In the genomic region with DNA sequence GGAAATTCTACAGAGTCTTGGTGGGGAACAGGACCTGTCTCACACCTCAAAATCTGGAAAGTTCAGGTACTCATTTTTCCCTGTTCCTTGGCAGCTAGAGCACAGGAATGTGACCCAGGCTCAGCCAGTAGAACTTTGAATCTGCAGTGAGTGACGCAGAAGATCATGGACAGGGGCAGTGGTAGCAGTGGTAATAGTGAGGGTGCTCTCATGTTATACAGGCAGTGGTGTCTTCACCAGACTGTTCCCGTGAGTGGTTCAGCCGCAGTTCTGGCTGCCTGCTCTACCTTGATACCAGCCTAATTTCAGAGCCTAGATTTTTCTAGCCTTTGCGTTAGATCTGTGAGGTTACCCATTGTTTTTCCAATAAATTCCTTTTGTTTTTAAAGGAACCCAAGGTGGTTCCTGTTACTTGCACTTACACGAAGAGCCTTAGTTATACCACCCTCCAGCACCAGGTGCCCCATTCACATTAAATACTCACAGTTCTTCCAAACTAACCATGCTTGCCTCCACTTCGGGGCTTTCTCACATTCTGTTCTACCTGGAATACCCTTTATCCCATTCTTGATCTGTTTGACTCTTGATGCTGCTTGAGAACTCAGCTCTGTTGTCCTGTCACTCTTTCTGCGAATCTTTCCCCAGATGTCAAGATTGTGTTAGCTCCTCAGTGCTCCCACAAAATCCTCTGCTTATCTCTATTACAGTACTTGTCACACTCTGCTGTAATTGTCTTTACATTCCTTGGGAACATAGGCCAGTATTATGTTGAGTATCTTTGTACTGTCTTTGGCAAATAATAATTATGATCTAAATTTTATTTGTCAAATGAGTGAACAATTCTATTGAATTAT, we compare ENCODE assay signal across 30 cellular contexts. TPM values are rescaled to one million over a fixed set of nuclear protein-coding genes. Genes with fewer than 3 reads are reported as not detected.
DNase-seq lines count a peak whose midpoint lies in the region; ATAC-seq and TF ChIP-seq lines count a peak whose summit lies in the region.
"Had no signal": no experiment of that assay in that cellular context is flagged by ENCODE, and none has a peak within 500 bp of the region (broad histone marks: within the 10 kb centered on the region; RNA-seq: fewer than 3 reads in every experiment).

No MANE protein-coding gene starts in this region.

- in situ Hi-C loops in KBM-7 (cut with MboI; ENCODE audit: low pct_unique_long_range_greater_than_20kb, low sequenced_read_pairs): no loop called here

- H3K36me3 ChIP-seq in DOHH2 (ENCODE audit: control insufficient read depth, low read length): peaks cover 82% of the 10 kb centered on the region
- H3K36me3 ChIP-seq in endodermal cell (ENCODE audit: control insufficient read depth, insufficient read depth, low read length): peaks cover 35% of the 10 kb centered on the region
- H3K36me3 ChIP-seq in neural progenitor cell: no peaks in the 10 kb centered on the region
- H3K36me3 ChIP-seq in smooth muscle cell (ENCODE audit: low read depth): no peaks in the 10 kb centered on the region
- H3K36me3 ChIP-seq in H7 (replicated peaks; ENCODE audit: control insufficient read depth, insufficient read depth, low read length): peaks cover 5% of the 10 kb centered on the region
- H3K36me3 ChIP-seq: adrenal gland, BE2C, colonic mucosa, gastrocnemius medialis, neutrophil, prostate gland had no signal

- H3K9me3 ChIP-seq in DOHH2 (ENCODE audit: control insufficient read depth, insufficient read depth, low read length) (peaks cover 6% of the 10 kb centered on the region; the same call in 1 of the 2 replicates), endodermal cell (ENCODE audit: control insufficient read depth, low read length) (peaks cover 9% of the 10 kb centered on the region), neural progenitor cell (ENCODE audit: low read depth) (no peaks in the 10 kb centered on the region), smooth muscle cell (replicated peaks; ENCODE audit: low read depth) (no peaks in the 10 kb centered on the region)
- H3K9me3 ChIP-seq: adrenal gland, BE2C, colonic mucosa, gastrocnemius medialis, left ventricle myocardium inferior, neutrophil, prostate gland had no signal

- H3K4me2 ChIP-seq in DOHH2 (ENCODE audit: low read length) (peak overlapping the region; percentile 30), neural progenitor cell (no peak overlapping the region), smooth muscle cell (no peak overlapping the region)

- peak overlapping the region; percentile 30 for H3K27ac ChIP-seq in DOHH2 (ENCODE audit: low read depth, low read length)
- H3K27ac ChIP-seq in endodermal cell (ENCODE audit: low read depth, low read length): no peak overlapping the region
- no peak overlapping the region for H3K27ac ChIP-seq in neural progenitor cell
- H3K27ac ChIP-seq in smooth muscle cell (ENCODE audit: low read depth): no peak overlapping the region
- H3K27ac ChIP-seq: adrenal gland, brain microvascular endothelial cell, colonic mucosa, left ventricle myocardium inferior, neutrophil, prostate gland, SJSA1 had no signal

- H3K27me3 Mint-ChIP-seq in endodermal cell (ENCODE audit: insufficient read depth) (no peaks in the 10 kb centered on the region), neural progenitor cell (ENCODE audit: insufficient read depth, low read depth) (peaks cover 2% of the 10 kb centered on the region)

- TF ChIP-seq CTCF in DOHH2 (IDR thresholded peaks at IDR 0.05; ENCODE audit: low read depth, low read length, poor library complexity, severe bottlenecking) (no peak), endodermal cell (conservative IDR thresholded peaks at IDR 0.05) (peak; percentile 18), neural progenitor cell (IDR thresholded peaks at IDR 0.05) (no peak), smooth muscle cell (IDR thresholded peaks at IDR 0.05; ENCODE audit: borderline replicate concordance, insufficient read depth, poor library complexity, severe bottlenecking) (no peak)

- H3K4me3 ChIP-seq in DOHH2 (ENCODE audit: low read length): no peak overlapping the region
- H3K4me3 ChIP-seq in endodermal cell (ENCODE audit: low read length): no peak overlapping the region
- no peak overlapping the region for H3K4me3 ChIP-seq in neural progenitor cell
- H3K4me3 ChIP-seq in smooth muscle cell: no peak overlapping the region
- H3K4me3 ChIP-seq in H7 (ENCODE audit: insufficient read depth, low read depth, low read length): no peak overlapping the region
- H3K4me3 ChIP-seq: adrenal gland, colonic mucosa, gastrocnemius medialis, GM12878, left ventricle myocardium inferior, prostate gland, SJSA1 had no signal

- H4K20me1 ChIP-seq in DOHH2 (ENCODE audit: control insufficient read depth, insufficient read depth, low read depth, low read length): peaks cover 19% of the 10 kb centered on the region; the same call in 1 of the 2 replicates
- no peaks in the 10 kb centered on the region for H4K20me1 ChIP-seq in neural progenitor cell (ENCODE audit: low read depth)
- H4K20me1 ChIP-seq in smooth muscle cell (ENCODE audit: low read depth): peaks cover 52% of the 10 kb centered on the region

- H3K9ac ChIP-seq in endodermal cell (ENCODE audit: extremely low read depth, low read length, poor library complexity, severe bottlenecking) (no peak overlapping the region), neural progenitor cell (no peak overlapping the region), smooth muscle cell (ENCODE audit: low read depth) (no peak overlapping the region)

- H2AFZ ChIP-seq in neural progenitor cell (replicated peaks) (no peak overlapping the region), smooth muscle cell (ENCODE audit: low read depth) (no peak overlapping the region)

- 77 to 79% methylated on average over 7 of the region's 7 CpGs for WGBS in endodermal cell (ENCODE audit: insufficient coverage in 1 of 2, insufficient read length in 1 of 2), 2 experiments
- 82% methylated on average over 7 of the region's 7 CpGs for WGBS in smooth muscle cell (ENCODE audit: low lambda C conversion rate)

- H3K4me1 ChIP-seq in DOHH2 (ENCODE audit: control insufficient read depth, low read length): peaks cover 96% of the 10 kb centered on the region
- no peaks in the 10 kb centered on the region for H3K4me1 ChIP-seq in endodermal cell (ENCODE audit: control insufficient read depth, insufficient read depth, low read length)
- peaks cover 15% of the 10 kb centered on the region for H3K4me1 ChIP-seq in neural progenitor cell
- H3K4me1 ChIP-seq in smooth muscle cell (ENCODE audit: low read depth): no peaks in the 10 kb centered on the region
- H3K4me1 ChIP-seq: BE2C, colonic mucosa, prostate gland had no signal

- peaks cover 100% of the 10 kb centered on the region for H3K79me2 ChIP-seq in DOHH2 (ENCODE audit: control insufficient read depth, low read length)
- peaks cover 36% of the 10 kb centered on the region for H3K79me2 ChIP-seq in neural progenitor cell (ENCODE audit: low read depth)
- H3K79me2 ChIP-seq in smooth muscle cell (ENCODE audit: low read depth): peaks cover 26% of the 10 kb centered on the region

- H3K27me3 ChIP-seq in DOHH2 (ENCODE audit: control insufficient read depth, low read length): no peaks in the 10 kb centered on the region
- H3K27me3 ChIP-seq in endodermal cell (ENCODE audit: control insufficient read depth, insufficient read depth, low read length, poor library complexity, severe bottlenecking): no peaks in the 10 kb centered on the region
- H3K27me3 ChIP-seq in neural progenitor cell: no peaks in the 10 kb centered on the region
- no peaks in the 10 kb centered on the region for H3K27me3 ChIP-seq in smooth muscle cell (ENCODE audit: low read depth)
- no peaks in the 10 kb centered on the region for H3K27me3 ChIP-seq in H7 (ENCODE audit: control insufficient read depth, insufficient read depth, low read length)
- H3K27me3 ChIP-seq: adrenal gland, BE2C, brain microvascular endothelial cell, colonic mucosa, gastrocnemius medialis, neutrophil, SJSA1 had no signal

- ATAC-seq in HG03095 (IDR thresholded peaks at IDR 0.05; ENCODE audit: unreplicated experiment): no peak
- ATAC-seq: activated T-cell treated with anti-CD3 and anti-CD28 coated beads, Interleukin-2, amount 50 U/mL, for 4 hours; gastrocnemius medialis; GM12878; HCT116 had no signal

- no peaks in the 10 kb centered on the region for H3K9me2 ChIP-seq in DOHH2 (replicated peaks; ENCODE audit: control insufficient read depth, low read length)

- H3K36me3 Mint-ChIP-seq in endodermal cell (ENCODE audit: low read depth) (peaks cover 31% of the 10 kb centered on the region), neural progenitor cell (peaks cover 14% of the 10 kb centered on the region)

- DNase-seq in KBM-7 (peak; percentile 24), endodermal cell (no peak), neural progenitor cell (ENCODE audit: low spot score) (no peak), NCI-H1048 (lab: John Stamatoyannopoulos, UW) (no peak), smooth muscle cell (lab: John Stamatoyannopoulos, UW; ENCODE audit: unreplicated experiment) (no peak), H7 (no peak)
- DNase-seq: activated CD4-positive, alpha-beta T cell treated with anti-CD3 and anti-CD28 coated beads for 4 hours; activated naive CD4-positive, alpha-beta T cell; activated T-cell treated with anti-CD3 and anti-CD28 coated beads, Interleukin-2, amount 50 U/mL, for 4 hours; adrenal gland; BE2C; brain microvascular endothelial cell; colonic mucosa; DMS79 treated with DMSO at 0.1 percent for 48 hours; gastrocnemius medialis; hippocampal formation; left ventricle myocardium inferior; NCI-H1694 treated with DMSO at 0.1 percent for 48 hours; NCI-H2171; NCI-H524 treated with DMSO at 0.1 percent for 48 hours; NK-92 treated with Interleukin-12 subunit alpha and Interleukin-12 subunit beta, amount 100 ng/mL, for 24 hours; substantia nigra had no signal

- H3K4me3 Mint-ChIP-seq in endodermal cell (no peak overlapping the region), neural progenitor cell (no peak overlapping the region)
- H3K4me3 Mint-ChIP-seq: activated T-cell treated with anti-CD3 and anti-CD28 coated beads, Interleukin-2, amount 50 U/mL, for 4 hours; T-helper 1 cell treated with Interleukin-12 subunit alpha and Interleukin-12 subunit beta and Interleukin-4 antibody, amounts not matched to agents 30 μg/mL and 1 μg/mL, for 36 hours had no signal

- H3K9me3 Mint-ChIP-seq in endodermal cell (peaks cover 10% of the 10 kb centered on the region), neural progenitor cell (peaks cover 6% of the 10 kb centered on the region)

- H3K4me1 Mint-ChIP-seq in endodermal cell (peaks cover 21% of the 10 kb centered on the region), neural progenitor cell (no peaks in the 10 kb centered on the region)

- H3F3A ChIP-seq in DOHH2 (ENCODE audit: control insufficient read depth, insufficient read depth) (peaks cover 44% of the 10 kb centered on the region), neural progenitor cell (ENCODE audit: low read depth) (no peaks in the 10 kb centered on the region), smooth muscle cell (ENCODE audit: low read depth) (no peaks in the 10 kb centered on the region)

- H3K27ac Mint-ChIP-seq in endodermal cell: peak overlapping the region; percentile 46
- H3K27ac Mint-ChIP-seq in neural progenitor cell: peak overlapping the region; percentile 30
- H3K27ac Mint-ChIP-seq: T-helper 1 cell treated with Interleukin-12 subunit alpha and Interleukin-12 subunit beta and Interleukin-4 antibody, amounts not matched to agents 30 μg/mL and 1 μg/mL, for 36 hours had no signal

RNA-seq across cellular contexts. Expression of a gene that starts 47.8 kb away (rescaled TPM):
- total RNA-seq in endodermal cell (10 to 100 TPM; 28.8 to 30.7 TPM), neural progenitor cell (ENCODE audit: low replicate concordance) (18.3 and 25.5 TPM in 2 replicates), smooth muscle cell (14.7 and 17.8 TPM in 2 replicates)
- polyA plus RNA-seq in endodermal cell (2013, experiment 1 of 2): 19.8 TPM
- 19.6 TPM for polyA plus RNA-seq in endodermal cell (2013, experiment 2 of 2)
- polyA plus RNA-seq in smooth muscle cell: 15.4 and 20.6 TPM in 2 replicates
- 18.5 and 24.3 TPM in 2 replicates for total RNA-seq in H7 (2014; rRNA removed; shearing (Covaris generic))
